ENCODE assay signal across 30 cellular contexts in the genomic region with DNA sequence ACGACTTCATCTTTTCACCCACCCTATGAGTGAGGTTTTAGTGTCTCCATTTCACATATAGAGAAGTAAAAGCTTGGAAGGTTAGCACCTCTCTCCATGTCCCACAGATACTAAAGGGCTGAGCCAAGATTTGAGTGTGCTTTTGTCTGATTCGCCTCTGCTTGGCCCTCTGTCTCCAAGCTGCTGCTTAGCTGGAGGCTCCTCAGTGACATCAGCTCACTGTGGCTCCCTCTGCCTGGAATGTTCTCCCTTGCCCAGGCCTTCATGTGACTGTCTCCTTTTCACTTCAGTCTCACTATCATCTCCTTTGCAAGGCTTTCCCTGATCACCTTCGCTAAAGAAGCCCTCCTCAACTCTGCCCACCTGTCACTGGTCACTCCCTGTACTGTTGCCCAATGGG.
"Had no signal": no experiment of that assay in that cellular context is flagged by ENCODE, and none has a peak within 500 bp of the region (broad histone marks: within the 10 kb centered on the region; RNA-seq: fewer than 3 reads in every experiment).

No MANE protein-coding gene starts in this region.

- H3K9me3 ChIP-seq: SK-N-SH had no signal

- H3K36me3 ChIP-seq: brain microvascular endothelial cell, SJSA1 had no signal

- H3K4me3 Mint-ChIP-seq: activated CD4-positive, alpha-beta T cell treated with anti-CD3 and anti-CD28 coated beads, Interleukin-2, amount 10 ng/mL, durations not matched to agents 7 days and 5 days; activated CD8-positive, alpha-beta T cell treated with anti-CD3 and anti-CD28 coated beads, Interleukin-2, amount 10 ng/mL, durations not matched to agents 7 days and 5 days; activated naive CD4-positive, alpha-beta T cell treated with anti-CD3 and anti-CD28 coated beads, Interleukin-2, amount 10 ng/mL, durations not matched to agents 7 days and 5 days; activated naive CD8-positive, alpha-beta T cell; activated naive CD8-positive, alpha-beta T cell treated with anti-CD3 and anti-CD28 coated beads, Interleukin-2, amount 50 U/mL, for 24 hours; activated T-cell treated with anti-CD3 and anti-CD28 coated beads, Interleukin-2, amount 50 U/mL, for 24 hours; T-helper 1 cell treated with Interleukin-12 subunit alpha and Interleukin-12 subunit beta and Interleukin-4 antibody, amounts not matched to agents 30 μg/mL and 1 μg/mL, for 36 hours; T-helper 2 cell treated with Interferon-gamma antibody and Interleukin-4, amounts not matched to agents 5 μg/mL and 100 μg/mL, for 36 hours had no signal

- H3K9ac ChIP-seq: SK-N-SH had no signal

- H3K4me1 Mint-ChIP-seq: activated naive CD8-positive, alpha-beta T cell treated with anti-CD3 and anti-CD28 coated beads, Interleukin-2, amount 50 U/mL, for 24 hours had no signal

- H3K9me3 Mint-ChIP-seq: activated naive CD8-positive, alpha-beta T cell treated with anti-CD3 and anti-CD28 coated beads, Interleukin-2, amount 50 U/mL, for 24 hours; activated T-cell treated with anti-CD3 and anti-CD28 coated beads, Interleukin-2, amount 50 U/mL, for 24 hours; T-helper 1 cell treated with Interleukin-12 subunit alpha and Interleukin-12 subunit beta and Interleukin-4 antibody, amounts not matched to agents 30 μg/mL and 1 μg/mL, for 36 hours had no signal

- H3K4me2 ChIP-seq: SK-N-SH had no signal

- H3K4me3 ChIP-seq: SJSA1 had no signal

- ATAC-seq: activated CD8-positive, alpha-beta T cell treated with anti-CD3 and anti-CD28 coated beads, Interleukin-2, amount 10 ng/mL, durations not matched to agents 7 days and 5 days; activated naive CD8-positive, alpha-beta T cell treated with anti-CD3 and anti-CD28 coated beads, Interleukin-2, amount 50 U/mL, for 24 hours; Panc1 had no signal

- H3K27me3 Mint-ChIP-seq: activated CD4-positive, alpha-beta T cell treated with anti-CD3 and anti-CD28 coated beads, Interleukin-2, amount 10 ng/mL, durations not matched to agents 7 days and 5 days; activated naive CD4-positive, alpha-beta T cell treated with anti-CD3 and anti-CD28 coated beads, Interleukin-2, amount 10 ng/mL, durations not matched to agents 7 days and 5 days; activated naive CD8-positive, alpha-beta T cell treated with anti-CD3 and anti-CD28 coated beads, Interleukin-2, amount 50 U/mL, for 24 hours had no signal

- H3K27ac Mint-ChIP-seq: activated CD4-positive, alpha-beta T cell treated with anti-CD3 and anti-CD28 coated beads, Interleukin-2, amount 10 ng/mL, durations not matched to agents 7 days and 5 days; activated CD8-positive, alpha-beta T cell treated with anti-CD3 and anti-CD28 coated beads, Interleukin-2, amount 10 ng/mL, durations not matched to agents 7 days and 5 days; activated naive CD4-positive, alpha-beta T cell treated with anti-CD3 and anti-CD28 coated beads, Interleukin-2, amount 10 ng/mL, durations not matched to agents 7 days and 5 days; activated naive CD8-positive, alpha-beta T cell; activated naive CD8-positive, alpha-beta T cell treated with anti-CD3 and anti-CD28 coated beads, Interleukin-2, amount 50 U/mL, for 24 hours; activated T-cell treated with anti-CD3 and anti-CD28 coated beads, Interleukin-2, amount 50 U/mL, for 24 hours; activated T-helper 2 cell treated with anti-CD3 and anti-CD28 coated beads, Interferon-gamma antibody, Interleukin-2, Interleukin-4, amounts not matched to agents 10 μg/mL and 5 μg/mL and 100 μg/mL, durations not matched to agents 14 hours and 24 hours and 36 hours; T-helper 1 cell treated with Interleukin-12 subunit alpha and Interleukin-12 subunit beta and Interleukin-4 antibody, amounts not matched to agents 30 μg/mL and 1 μg/mL, for 36 hours; T-helper 2 cell treated with Interferon-gamma antibody and Interleukin-4, amounts not matched to agents 5 μg/mL and 100 μg/mL, for 36 hours had no signal

- DNase-seq: activated CD4-positive, alpha-beta T cell treated with anti-CD3 and anti-CD28 coated beads, Interleukin-2, amount 10 ng/mL, durations not matched to agents 7 days and 5 days; activated CD4-positive, alpha-beta T cell treated with anti-CD3 and anti-CD28 coated beads, Interleukin-2, amount 50 U/mL, for 48 hours; activated CD8-positive, alpha-beta T cell treated with anti-CD3 and anti-CD28 coated beads, Interleukin-2, amount 10 ng/mL, durations not matched to agents 7 days and 5 days; activated gamma-delta T cell treated with Interleukin-2 at 50 U/mL for 16 hours; activated naive CD4-positive, alpha-beta T cell treated with anti-CD3 and anti-CD28 coated beads, Interleukin-2, amount 10 ng/mL, durations not matched to agents 7 days and 5 days; activated naive CD8-positive, alpha-beta T cell treated with anti-CD3 and anti-CD28 coated beads, Interleukin-2, amount 50 U/mL, for 24 hours; activated T-cell treated with anti-CD3 and anti-CD28 coated beads, Interleukin-2, amount 50 U/mL, for 24 hours; anterior cingulate cortex; brain microvascular endothelial cell; central memory CD4-positive, alpha-beta T cell; NCI-H1092 treated with DMSO at 0.1 percent for 48 hours; NCI-H1417; NCI-H146; NCI-H187 treated with DMSO at 0.1 percent for 48 hours; NCI-H2081; NCI-H226; NCI-H446 treated with DMSO at 0.1 percent for 48 hours; NCI-H524; NCI-H69; NCI-H82; RPMI8226; SHP77 treated with DMSO at 0.1 percent for 48 hours; SK-N-SH had no signal

- H3K27ac ChIP-seq: brain microvascular endothelial cell, SJSA1 had no signal

- FAIRE-seq: TTC549 had no signal

- H3K27me3 ChIP-seq: brain microvascular endothelial cell, SJSA1 had no signal

- H3K36me3 Mint-ChIP-seq: activated naive CD4-positive, alpha-beta T cell treated with anti-CD3 and anti-CD28 coated beads, Interleukin-2, amount 10 ng/mL, durations not matched to agents 7 days and 5 days; activated naive CD8-positive, alpha-beta T cell had no signal
